ENCODE assay signal across 18 cellular contexts in the genomic region with DNA sequence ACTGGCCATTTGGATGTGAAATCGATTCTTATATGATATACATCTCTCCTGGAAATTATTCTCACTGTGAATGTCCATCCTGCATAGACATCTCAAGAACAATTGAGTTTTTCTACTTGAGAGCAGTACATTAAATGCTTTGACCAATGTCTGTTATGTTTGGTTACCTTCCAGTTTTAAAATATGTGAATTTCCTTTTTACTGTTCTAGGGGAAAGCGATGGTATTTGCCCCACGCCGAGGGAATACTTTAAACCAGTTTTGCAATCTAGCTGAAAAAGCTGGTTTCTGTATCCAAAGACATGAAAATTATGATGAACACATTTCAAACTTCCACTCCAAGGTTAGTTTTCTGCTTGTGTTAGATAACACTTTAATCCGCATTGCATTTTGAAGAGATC.
A peak's percentile ranks its signal among the peaks of the same experiment; 100 is the strongest.
DNase-seq lines count a peak whose midpoint lies in the region; FAIRE-seq and TF ChIP-seq lines count a peak whose summit lies in the region.
"Had no signal": no experiment of that assay in that cellular context is flagged by ENCODE, and none has a peak within 500 bp of the region (broad histone marks: within the 10 kb centered on the region; RNA-seq: fewer than 3 reads in every experiment).

No MANE protein-coding gene starts in this region.

- H3K27me3 ChIP-seq in mammary epithelial cell (ENCODE audit: insufficient read depth, low read length) = peaks cover 3% of the 10 kb centered on the region
- H3K27me3 ChIP-seq in endothelial cell of umbilical vein (ENCODE audit: control insufficient read depth in 2 of 2, insufficient read depth in 2 of 2, low read length in 2 of 2) = peaks cover 18 to 23% of the 10 kb centered on the region in 2 experiments
- peaks cover 4% of the 10 kb centered on the region for H3K27me3 ChIP-seq in transverse colon
- H3K27me3 ChIP-seq: BLaER1 had no signal

- H3K9me3 ChIP-seq in mammary epithelial cell (replicated peaks; ENCODE audit: insufficient read depth, low read length) (no peaks in the 10 kb centered on the region), endothelial cell of umbilical vein (replicated peaks; ENCODE audit: control insufficient read depth, insufficient read depth, low read length) (no peaks in the 10 kb centered on the region), transverse colon (no peaks in the 10 kb centered on the region)
- H3K9me3 ChIP-seq: BLaER1 had no signal

- intact Hi-C loops in mammary epithelial cell (cut with micrococcal nuclease) = no loop called here
- intact Hi-C loops in MCF 10A (cut with micrococcal nuclease) = no loop called here
- intact Hi-C loops in endothelial cell of umbilical vein (cut with micrococcal nuclease) = no loop called here
- intact Hi-C loops in transverse colon (cut with DNase I; ENCODE audit: low total_unique reads) = no loop called here

- TF ChIP-seq EP300 in transverse colon (IDR thresholded peaks at IDR 0.05; ENCODE audit: low read depth) = no peak

- CTCF ChIA-PET in mammary epithelial cell (lab: Charles Lee; ENCODE audit: low non-redundant PET) = no interaction called here
- CTCF ChIA-PET in MCF 10A (lab: Yijun Ruan, JAX) = no interaction called here
- CTCF ChIA-PET in endothelial cell of umbilical vein (lab: Charles Lee) = interaction anchor here (1.6 kb wide), 1 partner anchor 287 kb away, joined by 6 read pairs; no protein-coding TSS in a partner anchor

- H3K4me1 ChIP-seq in mammary epithelial cell (ENCODE audit: insufficient read depth, low read length) (no peaks in the 10 kb centered on the region), endothelial cell of umbilical vein (ENCODE audit: control insufficient read depth, extremely low read depth, insufficient read depth, low read length) (no peaks in the 10 kb centered on the region), transverse colon (no peaks in the 10 kb centered on the region)
- H3K4me1 ChIP-seq: BLaER1 had no signal

- H3K36me3 Mint-ChIP-seq in MCF 10A (ENCODE audit: insufficient read depth, unreplicated experiment) = no peaks in the 10 kb centered on the region

- H4K20me1 ChIP-seq in mammary epithelial cell (ENCODE audit: insufficient read depth, low read length) (no peaks in the 10 kb centered on the region), endothelial cell of umbilical vein (replicated peaks; ENCODE audit: control insufficient read depth, extremely low read depth, insufficient read depth, low read length) (no peaks in the 10 kb centered on the region)
- H4K20me1 ChIP-seq: BLaER1 had no signal

- TF ChIP-seq CTCF in mammary epithelial cell (conservative IDR thresholded peaks at IDR 0.05 in 1 of 2, IDR thresholded peaks at IDR 0.05 in 1 of 2; ENCODE audit: extremely low read depth in 1 of 2, insufficient read depth in 1 of 2, low read depth in 1 of 2, low read length in 2 of 2) (no peak), MCF 10A (IDR thresholded peaks at IDR 0.05; ENCODE audit: unreplicated experiment) (no peak), endothelial cell of umbilical vein (IDR thresholded peaks at IDR 0.05; ENCODE audit: extremely low read depth in 1 of 2, insufficient read depth in 1 of 2, low read depth in 1 of 2, low read length in 2 of 2) (no peak), fibroblast of the aortic adventitia (IDR thresholded peaks at IDR 0.05; ENCODE audit: insufficient read depth, low read length) (no peak), transverse colon (IDR thresholded peaks at IDR 0.05) (no peak)

- H3K9ac ChIP-seq in mammary epithelial cell (ENCODE audit: insufficient read depth, low read length) = peak overlapping the region; percentile 10
- no peak overlapping the region for H3K9ac ChIP-seq in endothelial cell of umbilical vein (replicated peaks; ENCODE audit: extremely low read depth, insufficient read depth, low read length)
- H3K9ac ChIP-seq: BLaER1 had no signal

- no peaks in the 10 kb centered on the region for H3K9me1 ChIP-seq in endothelial cell of umbilical vein (replicated peaks; ENCODE audit: control insufficient read depth, extremely low read depth, insufficient read depth, low read length)

- no peaks in the 10 kb centered on the region for H3K4me1 Mint-ChIP-seq in MCF 10A (ENCODE audit: insufficient read depth, unreplicated experiment)
- H3K4me1 Mint-ChIP-seq: CD14-positive monocyte; CD4-positive, alpha-beta memory T cell had no signal

- WGBS in mammary epithelial cell (ENCODE audit: low coverage, missing lambda C conversion rate) = 81% methylated on average over 5 of the region's 5 CpGs
- 91% methylated on average over 5 of the region's 5 CpGs for WGBS in transverse colon (ENCODE audit: low coverage in 1 of 2), 2 donors

- DNase-seq in mammary epithelial cell (no peak), MCF 10A (ENCODE audit: unreplicated experiment) (no peak), endothelial cell of umbilical vein (ENCODE audit: low read depth, low spot score) (peak; percentile 27), fibroblast of the aortic adventitia (ENCODE audit: low read depth) (peak; percentile 22), transverse colon (no peak), NCI-H1436 (lab: John Stamatoyannopoulos, UW) (no peak)
- DNase-seq in activated CD4-positive, alpha-beta T cell treated with anti-CD3 and anti-CD28 coated beads, Interleukin-2, amount 50 U/mL, for 48 hours = no peak
- DNase-seq: 8988T; CD4-positive, alpha-beta memory T cell; DMS153; DMS79; GF-D8; HCEC 1CT had no signal

- H2AFZ ChIP-seq in mammary epithelial cell (ENCODE audit: low read depth, low read length) = no peak overlapping the region
- no peak overlapping the region for H2AFZ ChIP-seq in endothelial cell of umbilical vein (ENCODE audit: low read depth, low read length)
- H2AFZ ChIP-seq: GM23338 had no signal

- H3K4me3 ChIP-seq in mammary epithelial cell (replicated peaks in 1 of 3; ENCODE audit: insufficient read depth in 1 of 3, low read depth in 2 of 3, low read length in 3 of 3) (no peak overlapping the region), endothelial cell of umbilical vein (replicated peaks in 1 of 3; ENCODE audit: insufficient read depth in 1 of 3, low read depth in 1 of 3, low read length in 3 of 3) (no peak overlapping the region), fibroblast of the aortic adventitia (ENCODE audit: low read depth, low read length) (no peak overlapping the region), transverse colon (no peak overlapping the region)
- H3K4me3 ChIP-seq: BLaER1, GM23338 had no signal

- TF ChIP-seq POLR2A in endothelial cell of umbilical vein (IDR thresholded peaks at IDR 0.05; ENCODE audit: low read depth, low read length) (no peak), transverse colon (IDR thresholded peaks at IDR 0.05) (no peak)

- POLR2A ChIA-PET in MCF 10A (lab: Yijun Ruan, JAX) = no interaction called here
- POLR2A ChIA-PET in endothelial cell of umbilical vein (lab: Charles Lee) = no interaction called here

- H3K79me2 ChIP-seq in mammary epithelial cell (ENCODE audit: insufficient read depth, low read length) (no peaks in the 10 kb centered on the region), endothelial cell of umbilical vein (ENCODE audit: control insufficient read depth, insufficient read depth, low read length) (no peaks in the 10 kb centered on the region)

- BruUV-seq in mammary epithelial cell (replicated peaks; lab: Mats Ljungman, UMichigan) (no TSS peak), MCF 10A (replicated peaks; lab: Mats Ljungman, UMichigan) (no TSS peak), endothelial cell of umbilical vein (replicated peaks; lab: Mats Ljungman, UMichigan) (no TSS peak)

- H3K27me3 Mint-ChIP-seq in MCF 10A (ENCODE audit: insufficient read depth, unreplicated experiment) = no peaks in the 10 kb centered on the region
- H3K27me3 Mint-ChIP-seq: CD4-positive, alpha-beta memory T cell had no signal

- dilution Hi-C loops in mammary epithelial cell (cut with HindIII; ENCODE audit: low sequenced_read_pairs) = no loop called here
- dilution Hi-C loops in endothelial cell of umbilical vein (cut with MboI; ENCODE audit: extremely low pct_ligation_motif_present, low sequenced_read_pairs) = no loop called here

- in situ Hi-C loops in mammary epithelial cell (cut with MboI; ENCODE audit: low sequenced_read_pairs in 2 of 2) = no loop called here
- in situ Hi-C loops in transverse colon (cut with MboI; ENCODE audit: low pct_ligation_motif_present in 1 of 4, low pct_unique_long_range_greater_than_20kb in 1 of 4, low sequenced_read_pairs in 3 of 4) = no loop called here

- H3K27ac Mint-ChIP-seq in MCF 10A (ENCODE audit: low read depth, unreplicated experiment) = no peak overlapping the region
- H3K27ac Mint-ChIP-seq: CD14-positive monocyte; CD4-positive, alpha-beta memory T cell; GM23338 had no signal

- H3K4me2 ChIP-seq in mammary epithelial cell (ENCODE audit: insufficient read depth, low read depth, low read length) (no peak overlapping the region), endothelial cell of umbilical vein (ENCODE audit: insufficient read depth, low read length) (no peak overlapping the region)
- H3K4me2 ChIP-seq: BLaER1, GM23338 had no signal

- FAIRE-seq in endothelial cell of umbilical vein (lab: Jason Lieb, UNC) = no peak
- FAIRE-seq: H54 had no signal

- H3K27ac ChIP-seq in mammary epithelial cell (ENCODE audit: insufficient read depth, low read depth, low read length) (no peak overlapping the region), endothelial cell of umbilical vein (ENCODE audit: insufficient read depth, low read depth, low read length) (no peak overlapping the region), transverse colon (no peak overlapping the region)
- H3K27ac ChIP-seq: BLaER1, HL-60 had no signal

- no peaks in the 10 kb centered on the region for H3K9me3 Mint-ChIP-seq in MCF 10A (ENCODE audit: unreplicated experiment)
- H3K9me3 Mint-ChIP-seq: GM23338 had no signal

- no peaks in the 10 kb centered on the region for H3K36me3 ChIP-seq in mammary epithelial cell (ENCODE audit: insufficient read depth, low read length)
- H3K36me3 ChIP-seq in endothelial cell of umbilical vein (ENCODE audit: control insufficient read depth in 2 of 2, extremely low read depth in 1 of 2, insufficient read depth in 2 of 2, low read length in 2 of 2) = no peaks in the 10 kb centered on the region
- no peaks in the 10 kb centered on the region for H3K36me3 ChIP-seq in transverse colon
- H3K36me3 ChIP-seq: BLaER1 had no signal

- no peak overlapping the region for H3K4me3 Mint-ChIP-seq in MCF 10A (ENCODE audit: unreplicated experiment)
- H3K4me3 Mint-ChIP-seq: CD14-positive monocyte; CD4-positive, alpha-beta memory T cell; GM23338 had no signal

TF ChIP-seq in endothelial cell of umbilical vein, 7 proteins besides CTCF, POLR2A, EP300 and RAD21 (continues in another document):
- no peak for TF ChIP-seq GATA2 (IDR thresholded peaks at IDR 0.05; ENCODE audit: insufficient read depth, insufficient read length, low read depth, low read length)
- TF ChIP-seq JUN (IDR thresholded peaks at IDR 0.05; ENCODE audit: borderline replicate concordance, insufficient read depth, insufficient read length, low read depth) = no peak
- TF ChIP-seq, protein P1, sequence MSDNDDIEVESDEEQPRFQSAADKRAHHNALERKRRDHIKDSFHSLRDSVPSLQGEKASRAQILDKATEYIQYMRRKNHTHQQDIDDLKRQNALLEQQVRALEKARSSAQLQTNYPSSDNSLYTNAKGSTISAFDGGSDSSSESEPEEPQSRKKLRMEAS (IDR thresholded peaks at IDR 0.05; ENCODE audit: insufficient read depth, insufficient read length) = no peak
- TF ChIP-seq POLR2AphosphoS5 (IDR thresholded peaks at IDR 0.05; ENCODE audit: insufficient read depth, low read depth, low read length) = no peak
- TF ChIP-seq EZH2 (IDR thresholded peaks at IDR 0.05; ENCODE audit: borderline replicate concordance, low read depth, low read length, severe bottlenecking) = no peak

Comparison
In these comparisons a context has a peak if more than half of its experiments do, and no peak if none do; other contexts are left out.
1. DNase-seq: peak in endothelial cell of umbilical vein (single experiment) and fibroblast of the aortic adventitia (single experiment); none in mammary epithelial cell (single experiment), MCF 10A (single experiment), transverse colon (single experiment), NCI-H1436 (single experiment) and activated CD4-positive, alpha-beta T cell treated with anti-CD3 and anti-CD28 coated beads, Interleukin-2, amount 50 U/mL, for 48 hours (0 of 2).